Comparison of ENCODE assay signal across 11 cellular contexts in genomic region chr11:123519055-123519796, GRCh38.
DNase-seq lines count a peak whose midpoint lies in the region; ATAC-seq and TF ChIP-seq lines count a peak whose summit lies in the region.
"Had no signal": no experiment of that assay in that cellular context is flagged by ENCODE, and none has a peak within 500 bp of the region (broad histone marks: within the 10 kb centered on the region; RNA-seq: fewer than 3 reads in every experiment).

No MANE protein-coding gene starts in this region.

- intact Hi-C loops in natural killer cell (cut with micrococcal nuclease) (no loop called here), CD14-positive monocyte (cut with micrococcal nuclease) (no loop called here)

- H3K9ac ChIP-seq in iPS-20b (ENCODE audit: low read depth, low read length) = peak overlapping the region; percentile 27; the same call in 1 of the 2 replicates

- peak overlapping the region; percentile 71 for H3K4me3 Mint-ChIP-seq in natural killer cell treated with Interleukin-12 subunit alpha and Interleukin-12 subunit beta and Interleukin-15 and Interleukin-18, amount 100 ng/mL, for 72 hours
- H3K4me3 Mint-ChIP-seq in natural killer cell (no peak overlapping the region), T-helper 17 cell (no peak overlapping the region), CD14-positive monocyte (no peak overlapping the region)
- H3K4me3 Mint-ChIP-seq: T-helper 2 cell treated with Interferon-gamma antibody and Interleukin-4, amounts not matched to agents 5 μg/mL and 100 μg/mL, for 36 hours had no signal

- H3K36me3 Mint-ChIP-seq in natural killer cell treated with Interleukin-12 subunit alpha and Interleukin-12 subunit beta and Interleukin-15 and Interleukin-18, amount 100 ng/mL, for 72 hours = no peaks in the 10 kb centered on the region
- H3K36me3 Mint-ChIP-seq in natural killer cell = no peaks in the 10 kb centered on the region
- H3K36me3 Mint-ChIP-seq in T-helper 17 cell (ENCODE audit: low read depth) = peaks cover 5% of the 10 kb centered on the region
- H3K36me3 Mint-ChIP-seq in CD14-positive monocyte = peaks cover 13 to 23% of the 10 kb centered on the region in 2 donors

- no peak overlapping the region for H3K4me3 ChIP-seq in iPS-20b (ENCODE audit: low read length)
- H3K4me3 ChIP-seq in Peyer's patch = no peak overlapping the region

- H3K9me3 ChIP-seq in iPS-20b (ENCODE audit: insufficient read depth, low read depth, low read length) = no peaks in the 10 kb centered on the region
- H3K9me3 ChIP-seq in T-helper 17 cell (ENCODE audit: control insufficient read depth, low read length, poor library complexity, severe bottlenecking) = no peaks in the 10 kb centered on the region
- no peaks in the 10 kb centered on the region for H3K9me3 ChIP-seq in Peyer's patch
- H3K9me3 ChIP-seq: BE2C had no signal

- no peaks in the 10 kb centered on the region for H3K9me3 Mint-ChIP-seq in natural killer cell treated with Interleukin-12 subunit alpha and Interleukin-12 subunit beta and Interleukin-15 and Interleukin-18, amount 100 ng/mL, for 72 hours
- peaks cover 0 to 3% of the 10 kb centered on the region in 2 donors for H3K9me3 Mint-ChIP-seq in natural killer cell
- peaks cover 0 to 13% (median 6%) of the 10 kb centered on the region in 7 donors for H3K9me3 Mint-ChIP-seq in CD14-positive monocyte

- peak overlapping the region; percentile 25 to 58 for H3K27ac Mint-ChIP-seq in natural killer cell treated with Interleukin-12 subunit alpha and Interleukin-12 subunit beta and Interleukin-15 and Interleukin-18, amount 100 ng/mL, for 72 hours
- H3K27ac Mint-ChIP-seq in natural killer cell (no peak overlapping the region), T-helper 17 cell (no peak overlapping the region), CD14-positive monocyte (peak overlapping the region in 1 of 7 donors; percentile 21)
- H3K27ac Mint-ChIP-seq: T-helper 2 cell treated with Interferon-gamma antibody and Interleukin-4, amounts not matched to agents 5 μg/mL and 100 μg/mL, for 36 hours had no signal

- TF ChIP-seq CTCF in natural killer cell (IDR thresholded peaks at IDR 0.05) (no peak), Peyer's patch (IDR thresholded peaks at IDR 0.05) (no peak), CD14-positive monocyte (IDR thresholded peaks at IDR 0.05) (no peak)

- peaks cover 0 to 9% of the 10 kb centered on the region in 2 donors for H3K27me3 Mint-ChIP-seq in natural killer cell treated with Interleukin-12 subunit alpha and Interleukin-12 subunit beta and Interleukin-15 and Interleukin-18, amount 100 ng/mL, for 72 hours
- H3K27me3 Mint-ChIP-seq in natural killer cell (ENCODE audit: low read depth in 2 of 2) = peaks cover 7 to 8% of the 10 kb centered on the region in 2 donors
- H3K27me3 Mint-ChIP-seq in T-helper 17 cell = no peaks in the 10 kb centered on the region
- H3K27me3 Mint-ChIP-seq in CD14-positive monocyte (ENCODE audit: low read depth in 3 of 3) = peaks cover 0 to 1% (median 0%) of the 10 kb centered on the region in 3 donors

- H3K27me3 ChIP-seq in iPS-20b (ENCODE audit: insufficient read depth, low read length) (no peaks in the 10 kb centered on the region), Peyer's patch (no peaks in the 10 kb centered on the region)
- H3K27me3 ChIP-seq: BE2C had no signal

- H3K4me1 ChIP-seq in iPS-20b (ENCODE audit: insufficient read depth, low read length) (peaks cover 22% of the 10 kb centered on the region), Peyer's patch (no peaks in the 10 kb centered on the region)

- peak; percentile 48 to 70 for ATAC-seq in natural killer cell treated with Interleukin-12 subunit alpha and Interleukin-12 subunit beta and Interleukin-15 and Interleukin-18, amount 100 ng/mL, for 72 hours
- no peak for ATAC-seq in natural killer cell
- ATAC-seq in T-helper 17 cell = no peak

- peaks cover 27 to 30% of the 10 kb centered on the region in 2 donors for H3K4me1 Mint-ChIP-seq in natural killer cell treated with Interleukin-12 subunit alpha and Interleukin-12 subunit beta and Interleukin-15 and Interleukin-18, amount 100 ng/mL, for 72 hours (ENCODE audit: low read depth in 2 of 2)
- H3K4me1 Mint-ChIP-seq in natural killer cell = peaks cover 19 to 28% of the 10 kb centered on the region in 2 donors
- H3K4me1 Mint-ChIP-seq in T-helper 17 cell = peaks cover 28% of the 10 kb centered on the region
- H3K4me1 Mint-ChIP-seq in CD14-positive monocyte = peaks cover 14% of the 10 kb centered on the region

- H3K27ac ChIP-seq in iPS-20b (ENCODE audit: low read length) = no peak overlapping the region
- H3K27ac ChIP-seq in Peyer's patch = no peak overlapping the region

- no peaks in the 10 kb centered on the region for H3K36me3 ChIP-seq in iPS-20b (ENCODE audit: insufficient read depth, low read depth, low read length)
- no peaks in the 10 kb centered on the region for H3K36me3 ChIP-seq in Peyer's patch
- H3K36me3 ChIP-seq: BE2C had no signal

- no peak for TF ChIP-seq POLR2A in Peyer's patch (IDR thresholded peaks at IDR 0.05)

- no peak for DNase-seq in natural killer cell treated with Interleukin-12 subunit alpha and Interleukin-12 subunit beta and Interleukin-15 and Interleukin-18, amount 100 ng/mL, for 72 hours (ENCODE audit: low spot score)
- no peak for DNase-seq in natural killer cell
- DNase-seq in anterior cingulate cortex (lab: John Stamatoyannopoulos, UW) = peak in 38 of 58 donors; percentile 10 to 80 (median 38)
- no peak for DNase-seq in T-helper 17 cell
- DNase-seq in NOMO-1 treated with dmso at 0.1 percent for 144 hours (lab: John Stamatoyannopoulos, UW; ENCODE audit: unreplicated experiment) = no peak
- DNase-seq in Peyer's patch = no peak
- no peak for DNase-seq in CD14-positive monocyte (ENCODE audit: low spot score)
- DNase-seq: BE2C, NCI-H2171 had no signal

Comparison
In these comparisons a context has a peak if more than half of its experiments do, and no peak if none do; other contexts are left out.
1. ATAC-seq: peak in natural killer cell treated with Interleukin-12 subunit alpha and Interleukin-12 subunit beta and Interleukin-15 and Interleukin-18, amount 100 ng/mL, for 72 hours (2 of 2); none in natural killer cell (0 of 3) and T-helper 17 cell (single experiment).
2. H3K27ac Mint-ChIP-seq: peak in natural killer cell treated with Interleukin-12 subunit alpha and Interleukin-12 subunit beta and Interleukin-15 and Interleukin-18, amount 100 ng/mL, for 72 hours (2 of 2); none in natural killer cell (0 of 2) and T-helper 17 cell (single experiment).
3. DNase-seq: peak in anterior cingulate cortex (38 of 58); none in natural killer cell treated with Interleukin-12 subunit alpha and Interleukin-12 subunit beta and Interleukin-15 and Interleukin-18, amount 100 ng/mL, for 72 hours (single experiment), natural killer cell (single experiment), T-helper 17 cell (0 of 3), NOMO-1 treated with dmso at 0.1 percent for 144 hours (single experiment), Peyer's patch (0 of 3) and CD14-positive monocyte (single experiment).